10 cellular contexts compared by ENCODE assay signal in the genomic region with DNA sequence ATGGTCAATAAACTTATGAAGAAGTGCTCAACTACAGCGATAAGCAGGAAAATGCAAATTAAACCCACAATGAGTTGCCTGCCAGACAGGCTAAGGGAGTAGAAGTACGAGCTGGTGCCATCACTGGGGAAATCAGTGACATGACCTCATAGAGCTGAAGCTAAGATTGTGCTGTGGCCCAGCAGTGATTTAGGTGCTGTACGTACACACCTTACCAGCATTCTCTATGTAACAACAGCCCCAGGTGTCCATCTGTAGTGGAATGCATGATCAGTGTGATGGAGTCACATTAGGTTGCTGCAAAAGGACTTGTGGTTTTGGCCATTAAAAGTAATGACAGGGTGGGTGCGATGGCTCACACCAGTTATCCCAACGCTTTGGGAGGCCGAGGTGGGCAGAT. TPM values are rescaled to one million over a fixed set of nuclear protein-coding genes. Genes with fewer than 3 reads are reported as not detected.
"Had no signal": no experiment of that assay in that cellular context is flagged by ENCODE, and none has a peak within 500 bp of the region (broad histone marks: within the 10 kb centered on the region; RNA-seq: fewer than 3 reads in every experiment).

No MANE protein-coding gene starts in this region.

- H3K9ac ChIP-seq: GM23248 had no signal

- H3K9me3 ChIP-seq: HAP-1 had no signal

- H2AFZ ChIP-seq: GM23248, GM23338 had no signal

- H3K4me3 ChIP-seq: GM23248, GM23338, HAP-1 had no signal

- H3K4me1 ChIP-seq: HAP-1 had no signal

- H3K4me2 ChIP-seq: GM23338 had no signal

- FAIRE-seq: H1, H54 had no signal

- DNase-seq: GM23248, GOT3, H7, H9, HCEC 1CT, HFFc6 had no signal

- H3K27ac ChIP-seq: GM23248 had no signal

RNA-seq across cellular contexts. Expression of gene BHLHA15, which starts 46.5 kb away (rescaled TPM):
- polyA plus RNA-seq: GM23248 had no signal
